In the genomic region with DNA sequence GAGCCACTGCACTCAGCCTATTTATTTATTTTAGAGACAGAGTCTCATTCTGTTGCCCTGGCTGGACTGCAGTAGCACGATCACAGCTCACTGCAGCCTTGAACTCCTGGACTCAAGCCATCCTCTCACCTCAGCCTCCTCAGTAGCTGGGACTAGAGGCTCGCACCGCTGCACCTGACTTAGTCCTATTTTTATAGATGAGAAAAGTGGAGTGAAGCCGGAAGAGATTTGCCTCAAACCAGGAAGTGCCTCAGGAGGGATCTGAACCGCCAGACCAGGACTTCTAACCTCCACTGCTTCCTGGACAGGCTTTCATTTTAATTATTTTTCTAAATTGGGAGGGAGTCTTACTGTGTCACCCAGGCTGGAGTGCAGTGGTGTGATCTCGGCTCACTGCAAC, we compare ENCODE assay signal across 1 cellular context.
TF ChIP-seq lines count a peak whose summit lies in the region.

No MANE protein-coding gene starts in this region.

TF ChIP-seq in WTC11, 78 proteins besides CTCF, POLR2A, EP300 and RAD21 (continued from another document):
- TF ChIP-seq, protein P1, sequence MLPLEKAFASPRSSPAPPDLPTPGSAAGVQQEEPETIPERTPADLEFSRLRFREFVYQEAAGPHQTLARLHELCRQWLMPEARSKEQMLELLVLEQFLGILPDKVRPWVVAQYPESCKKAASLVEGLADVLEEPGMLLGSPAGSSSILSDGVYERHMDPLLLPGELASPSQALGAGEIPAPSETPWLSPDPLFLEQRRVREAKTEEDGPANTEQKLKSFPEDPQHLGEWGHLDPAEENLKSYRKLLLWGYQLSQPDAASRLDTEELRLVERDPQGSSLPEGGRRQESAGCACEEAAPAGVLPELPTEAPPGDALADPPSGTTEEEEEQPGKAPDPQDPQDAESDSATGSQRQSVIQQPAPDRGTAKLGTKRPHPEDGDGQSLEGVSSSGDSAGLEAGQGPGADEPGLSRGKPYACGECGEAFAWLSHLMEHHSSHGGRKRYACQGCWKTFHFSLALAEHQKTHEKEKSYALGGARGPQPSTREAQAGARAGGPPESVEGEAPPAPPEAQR (CRISPR knock-in tag; IDR thresholded peaks at IDR 0.05) = no peak
- TF ChIP-seq SOX15 (CRISPR knock-in tag; IDR thresholded peaks at IDR 0.05) (no peak), HMGA2 (CRISPR knock-in tag; IDR thresholded peaks at IDR 0.05) (no peak), ESRRA (CRISPR knock-in tag; IDR thresholded peaks at IDR 0.05; ENCODE audit: borderline replicate concordance) (no peak), NFE2L1 (CRISPR knock-in tag; IDR thresholded peaks at IDR 0.05) (no peak), JAZF1 (CRISPR knock-in tag; IDR thresholded peaks at IDR 0.05) (no peak), FOXK1 (CRISPR knock-in tag; IDR thresholded peaks at IDR 0.05) (no peak)
- TF ChIP-seq, protein P2, sequence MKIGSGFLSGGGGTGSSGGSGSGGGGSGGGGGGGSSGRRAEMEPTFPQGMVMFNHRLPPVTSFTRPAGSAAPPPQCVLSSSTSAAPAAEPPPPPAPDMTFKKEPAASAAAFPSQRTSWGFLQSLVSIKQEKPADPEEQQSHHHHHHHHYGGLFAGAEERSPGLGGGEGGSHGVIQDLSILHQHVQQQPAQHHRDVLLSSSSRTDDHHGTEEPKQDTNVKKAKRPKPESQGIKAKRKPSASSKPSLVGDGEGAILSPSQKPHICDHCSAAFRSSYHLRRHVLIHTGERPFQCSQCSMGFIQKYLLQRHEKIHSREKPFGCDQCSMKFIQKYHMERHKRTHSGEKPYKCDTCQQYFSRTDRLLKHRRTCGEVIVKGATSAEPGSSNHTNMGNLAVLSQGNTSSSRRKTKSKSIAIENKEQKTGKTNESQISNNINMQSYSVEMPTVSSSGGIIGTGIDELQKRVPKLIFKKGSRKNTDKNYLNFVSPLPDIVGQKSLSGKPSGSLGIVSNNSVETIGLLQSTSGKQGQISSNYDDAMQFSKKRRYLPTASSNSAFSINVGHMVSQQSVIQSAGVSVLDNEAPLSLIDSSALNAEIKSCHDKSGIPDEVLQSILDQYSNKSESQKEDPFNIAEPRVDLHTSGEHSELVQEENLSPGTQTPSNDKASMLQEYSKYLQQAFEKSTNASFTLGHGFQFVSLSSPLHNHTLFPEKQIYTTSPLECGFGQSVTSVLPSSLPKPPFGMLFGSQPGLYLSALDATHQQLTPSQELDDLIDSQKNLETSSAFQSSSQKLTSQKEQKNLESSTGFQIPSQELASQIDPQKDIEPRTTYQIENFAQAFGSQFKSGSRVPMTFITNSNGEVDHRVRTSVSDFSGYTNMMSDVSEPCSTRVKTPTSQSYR (CRISPR knock-in tag; IDR thresholded peaks at IDR 0.05) = no peak
- TF ChIP-seq, protein P3, sequence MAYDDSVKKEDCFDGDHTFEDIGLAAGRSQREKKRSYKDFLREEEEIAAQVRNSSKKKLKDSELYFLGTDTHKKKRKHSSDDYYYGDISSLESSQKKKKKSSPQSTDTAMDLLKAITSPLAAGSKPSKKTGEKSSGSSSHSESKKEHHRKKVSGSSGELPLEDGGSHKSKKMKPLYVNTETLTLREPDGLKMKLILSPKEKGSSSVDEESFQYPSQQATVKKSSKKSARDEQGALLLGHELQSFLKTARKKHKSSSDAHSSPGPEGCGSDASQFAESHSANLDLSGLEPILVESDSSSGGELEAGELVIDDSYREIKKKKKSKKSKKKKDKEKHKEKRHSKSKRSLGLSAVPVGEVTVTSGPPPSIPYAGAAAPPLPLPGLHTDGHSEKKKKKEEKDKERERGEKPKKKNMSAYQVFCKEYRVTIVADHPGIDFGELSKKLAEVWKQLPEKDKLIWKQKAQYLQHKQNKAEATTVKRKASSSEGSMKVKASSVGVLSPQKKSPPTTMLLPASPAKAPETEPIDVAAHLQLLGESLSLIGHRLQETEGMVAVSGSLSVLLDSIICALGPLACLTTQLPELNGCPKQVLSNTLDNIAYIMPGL (CRISPR knock-in tag; IDR thresholded peaks at IDR 0.05) = no peak
- TF ChIP-seq, protein P4, sequence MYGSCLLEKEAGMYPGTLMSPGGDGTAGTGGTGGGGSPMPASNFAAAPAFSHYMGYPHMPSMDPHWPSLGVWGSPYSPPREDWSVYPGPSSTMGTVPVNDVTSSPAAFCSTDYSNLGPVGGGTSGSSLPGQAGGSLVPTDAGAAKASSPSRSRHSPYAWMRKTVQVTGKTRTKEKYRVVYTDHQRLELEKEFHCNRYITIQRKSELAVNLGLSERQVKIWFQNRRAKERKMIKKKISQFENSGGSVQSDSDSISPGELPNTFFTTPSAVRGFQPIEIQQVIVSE (CRISPR knock-in tag; IDR thresholded peaks at IDR 0.05; ENCODE audit: borderline replicate concordance) = no peak
TF ChIP-seq in WTC11: peak in this region for 0.
